Comparison of ENCODE assay signal across 24 cellular contexts in the genomic region with DNA sequence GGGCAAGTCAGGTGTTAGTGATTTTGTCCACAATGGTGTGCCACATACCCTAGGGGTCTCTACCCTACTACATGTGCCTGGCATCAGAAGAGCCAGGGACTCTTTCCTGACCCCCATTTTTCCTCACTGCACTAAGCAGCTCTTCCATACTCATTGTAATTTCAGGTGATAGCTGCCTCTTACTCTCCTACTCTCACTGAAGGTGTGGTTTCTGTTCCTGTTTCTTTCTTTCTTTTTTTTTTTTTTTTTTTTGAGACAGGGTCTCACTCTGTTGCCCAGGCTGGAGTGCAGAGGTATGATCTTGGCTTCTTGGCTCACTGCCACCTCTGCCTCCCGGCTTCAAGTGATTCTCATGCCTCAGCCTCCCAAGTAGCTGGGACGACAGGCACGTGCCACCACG.
"Had no signal": no experiment of that assay in that cellular context is flagged by ENCODE, and none has a peak within 500 bp of the region (broad histone marks: within the 10 kb centered on the region; RNA-seq: fewer than 3 reads in every experiment).

No MANE protein-coding gene starts in this region.

- FAIRE-seq: colon, endothelial cell of umbilical vein, islet of Langerhans, keratinocyte had no signal

- H3K27ac Mint-ChIP-seq: naive thymus-derived CD8-positive, alpha-beta T cell had no signal

- H3K27me3 ChIP-seq: esophagus squamous epithelium, gastrocnemius medialis, left lung had no signal

- H3K9me3 ChIP-seq: esophagus squamous epithelium, gastrocnemius medialis, lower lobe of right lung had no signal

- H3K36me3 ChIP-seq: esophagus squamous epithelium, gastrocnemius medialis, heart right ventricle, left lung, lower lobe of right lung had no signal

- H3K4me3 ChIP-seq: coronary artery, dorsolateral prefrontal cortex, esophagus squamous epithelium, gastrocnemius medialis, heart right ventricle, left lung, lower lobe of right lung had no signal

- H3K4me3 Mint-ChIP-seq: naive thymus-derived CD8-positive, alpha-beta T cell had no signal

- H3K27ac ChIP-seq: coronary artery, dorsolateral prefrontal cortex, esophagus squamous epithelium, gastrocnemius medialis, heart right ventricle, left lung, lower lobe of right lung had no signal

- H3K4me1 ChIP-seq: esophagus squamous epithelium, gastrocnemius medialis, heart right ventricle, left lung, lower lobe of right lung had no signal

- H3K4me1 Mint-ChIP-seq: naive thymus-derived CD8-positive, alpha-beta T cell had no signal

- DNase-seq: dermis blood vessel endothelial cell; dorsolateral prefrontal cortex; effector CD4-positive, alpha-beta T cell; effector memory CD4-positive, alpha-beta T cell; esophagus squamous epithelium; foreskin fibroblast; foreskin melanocyte; gastrocnemius medialis; glutamatergic neuron; head of caudate nucleus; heart right ventricle; hippocampal formation; left cardiac atrium; left lung; left ventricle myocardium superior; lower lobe of right lung; mesendoderm; midbrain; naive thymus-derived CD8-positive, alpha-beta T cell had no signal

- H3K27me3 Mint-ChIP-seq: naive thymus-derived CD8-positive, alpha-beta T cell had no signal

- ATAC-seq: gastrocnemius medialis; heart right ventricle; left cardiac atrium; left lung; left ventricle myocardium superior; lower lobe of right lung; naive thymus-derived CD8-positive, alpha-beta T cell had no signal
